Comparison of ENCODE assay signal across 22 cellular contexts in the genomic region with DNA sequence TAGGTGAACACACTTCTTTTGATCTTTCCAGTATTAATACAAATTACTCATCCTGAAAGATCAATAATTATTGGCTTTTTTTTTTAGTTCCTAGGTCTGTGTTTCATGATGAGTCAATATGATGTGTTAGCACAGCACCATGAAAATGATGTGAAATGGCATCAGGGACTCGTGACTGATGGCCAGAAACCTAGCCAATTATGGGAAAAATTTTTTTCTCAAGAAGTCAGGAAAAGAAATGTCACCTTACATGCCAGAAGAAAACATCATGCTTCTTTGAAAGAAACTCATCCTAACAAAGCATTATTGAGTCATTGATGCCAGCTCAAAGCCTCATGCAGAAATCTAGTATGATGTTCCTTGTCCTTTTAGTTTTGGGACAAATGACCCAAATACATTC.
DNase-seq lines count a peak whose midpoint lies in the region; ATAC-seq and TF ChIP-seq lines count a peak whose summit lies in the region.
"Had no signal": no experiment of that assay in that cellular context is flagged by ENCODE, and none has a peak within 500 bp of the region (broad histone marks: within the 10 kb centered on the region; RNA-seq: fewer than 3 reads in every experiment).

No MANE protein-coding gene starts in this region.

- no peak overlapping the region for H3K4me3 Mint-ChIP-seq in activated CD8-positive, alpha-beta memory T cell treated with anti-CD3 and anti-CD28 coated beads, Interleukin-2, amount 10 ng/mL, durations not matched to agents 7 days and 5 days
- H3K4me3 Mint-ChIP-seq: memory B cell had no signal

- peak overlapping the region; percentile 69 for H3K27ac Mint-ChIP-seq in activated CD8-positive, alpha-beta memory T cell treated with anti-CD3 and anti-CD28 coated beads, Interleukin-2, amount 10 ng/mL, durations not matched to agents 7 days and 5 days
- H3K27ac Mint-ChIP-seq: memory B cell had no signal

- no peaks in the 10 kb centered on the region for H3K27me3 Mint-ChIP-seq in activated CD8-positive, alpha-beta memory T cell treated with anti-CD3 and anti-CD28 coated beads, Interleukin-2, amount 10 ng/mL, durations not matched to agents 7 days and 5 days
- H3K27me3 Mint-ChIP-seq: central memory CD8-positive, alpha-beta T cell; memory B cell; naive thymus-derived CD8-positive, alpha-beta T cell had no signal

- H3K36me3 Mint-ChIP-seq in activated CD8-positive, alpha-beta memory T cell treated with anti-CD3 and anti-CD28 coated beads, Interleukin-2, amount 10 ng/mL, durations not matched to agents 7 days and 5 days = peaks cover 18% of the 10 kb centered on the region
- H3K36me3 Mint-ChIP-seq: CD4-positive, alpha-beta memory T cell; naive thymus-derived CD8-positive, alpha-beta T cell had no signal

- H3K4me1 Mint-ChIP-seq in activated CD8-positive, alpha-beta memory T cell treated with anti-CD3 and anti-CD28 coated beads, Interleukin-2, amount 10 ng/mL, durations not matched to agents 7 days and 5 days = peaks cover 70% of the 10 kb centered on the region

- WGBS in lower leg skin, 2 donors = 64 to 82% methylated on average over 1 of the region's 1 CpG

- no peak overlapping the region for H3K4me3 ChIP-seq in lower leg skin (ENCODE audit: low read depth, poor library complexity, severe bottlenecking)
- H3K4me3 ChIP-seq: adrenal gland, MG63 had no signal

- no peak for TF ChIP-seq CTCF in lower leg skin (IDR thresholded peaks at IDR 0.05)

- CTCF ChIA-PET in activated CD8-positive, alpha-beta memory T cell treated with anti-CD3 and anti-CD28 coated beads, Interleukin-2, amount 10 ng/mL, durations not matched to agents 7 days and 5 days (lab: Charles Lee) = no interaction called here

- ATAC-seq in activated CD8-positive, alpha-beta memory T cell treated with anti-CD3 and anti-CD28 coated beads, Interleukin-2, amount 10 ng/mL, durations not matched to agents 7 days and 5 days = no peak
- no peak for ATAC-seq in GM19452 (IDR thresholded peaks at IDR 0.05; ENCODE audit: unreplicated experiment)
- ATAC-seq: naive thymus-derived CD8-positive, alpha-beta T cell had no signal

- no peak for TF ChIP-seq POLR2A in lower leg skin (IDR thresholded peaks at IDR 0.05)

- intact Hi-C loops in lower leg skin (cut with DNase I; ENCODE audit: low total_unique reads) = no loop called here

- H3K9me3 Mint-ChIP-seq in activated CD8-positive, alpha-beta memory T cell treated with anti-CD3 and anti-CD28 coated beads, Interleukin-2, amount 10 ng/mL, durations not matched to agents 7 days and 5 days (ENCODE audit: low read depth) = no peaks in the 10 kb centered on the region
- H3K9me3 Mint-ChIP-seq: central memory CD8-positive, alpha-beta T cell; memory B cell; naive thymus-derived CD8-positive, alpha-beta T cell had no signal

- DNase-seq in activated CD8-positive, alpha-beta memory T cell treated with anti-CD3 and anti-CD28 coated beads, Interleukin-2, amount 10 ng/mL, durations not matched to agents 7 days and 5 days = no peak
- DNase-seq in activated CD8-positive, alpha-beta memory T cell treated with anti-CD3 and anti-CD28 coated beads, Interleukin-2, amount 50 U/mL, for 4 hours = no peak
- DNase-seq in EL (peak; percentile 50), RKO (ENCODE audit: low spot score) (peak; percentile 63), kidney tubule cell (ENCODE audit: low spot score) (peak; percentile 68), lower leg skin (ENCODE audit: low spot score in 2 of 2) (no peak), NCI-H2196 (lab: John Stamatoyannopoulos, UW; ENCODE audit: unreplicated experiment) (no peak)
- DNase-seq: adrenal gland; CD4-positive, alpha-beta memory T cell; DND-41; effector CD4-positive, alpha-beta T cell; islet precursor cell; MG63; naive thymus-derived CD8-positive, alpha-beta T cell; NCI-H1694 treated with DMSO at 0.1 percent for 48 hours; posterior cingulate gyrus; Right ventricle myocardium superior; stimulated activated naive CD4-positive, alpha-beta T cell treated with Interleukin-2 at 50 U/mL for 16 hours; WERI-Rb-1 had no signal

Comparison
In these comparisons a context has a peak if more than half of its experiments do, and no peak if none do; other contexts are left out.
1. DNase-seq: peak in EL (single experiment), RKO (single experiment) and kidney tubule cell (single experiment); none in activated CD8-positive, alpha-beta memory T cell treated with anti-CD3 and anti-CD28 coated beads, Interleukin-2, amount 10 ng/mL, durations not matched to agents 7 days and 5 days (single experiment), activated CD8-positive, alpha-beta memory T cell treated with anti-CD3 and anti-CD28 coated beads, Interleukin-2, amount 50 U/mL, for 4 hours (single experiment), lower leg skin (0 of 2) and NCI-H2196 (single experiment).